ENCODE assay signal across 23 cellular contexts in genomic region chrX:9888953-9889470, GRCh38.
"Had no signal": no experiment of that assay in that cellular context is flagged by ENCODE, and none has a peak within 500 bp of the region (broad histone marks: within the 10 kb centered on the region; RNA-seq: fewer than 3 reads in every experiment).

No MANE protein-coding gene starts in this region.

- H3K27ac Mint-ChIP-seq: activated CD8-positive, alpha-beta T cell treated with anti-CD3 and anti-CD28 coated beads, Interleukin-2, amount 10 ng/mL, durations not matched to agents 7 days and 5 days; activated naive CD4-positive, alpha-beta T cell treated with anti-CD3 and anti-CD28 coated beads, Interleukin-2, amount 50 U/mL, for 24 hours; activated T-cell treated with anti-CD3 and anti-CD28 coated beads, Interleukin-2, amount 50 U/mL, for 24 hours; activated T-helper 1 cell treated with anti-CD3 and anti-CD28 coated beads, Interleukin-12 subunit alpha, Interleukin-12 subunit beta, Interleukin-2, Interleukin-4 antibody, amounts not matched to agents 30 ng/mL and 10 ng/mL and 1 ng/mL, durations not matched to agents 14 hours and 24 hours and 36 hours; T-helper 17 cell; WTC11 had no signal

- H3K27me3 ChIP-seq: ascending aorta, cardiac muscle cell had no signal

- H3K36me3 ChIP-seq: ascending aorta, cardiac muscle cell had no signal

- H3K36me3 Mint-ChIP-seq: activated naive CD4-positive, alpha-beta T cell treated with anti-CD3 and anti-CD28 coated beads, Interleukin-2, amount 50 U/mL, for 24 hours had no signal

- ATAC-seq: activated CD8-positive, alpha-beta T cell treated with anti-CD3 and anti-CD28 coated beads, Interleukin-2, amount 10 ng/mL, durations not matched to agents 7 days and 5 days; T-helper 17 cell; WTC11 had no signal

- H3K9me3 Mint-ChIP-seq: activated naive CD4-positive, alpha-beta T cell treated with anti-CD3 and anti-CD28 coated beads, Interleukin-2, amount 50 U/mL, for 24 hours; activated T-cell treated with anti-CD3 and anti-CD28 coated beads, Interleukin-2, amount 50 U/mL, for 24 hours; activated T-helper 1 cell treated with anti-CD3 and anti-CD28 coated beads, Interleukin-12 subunit alpha, Interleukin-12 subunit beta, Interleukin-2, Interleukin-4 antibody, amounts not matched to agents 30 ng/mL and 10 ng/mL and 1 ng/mL, durations not matched to agents 14 hours and 24 hours and 36 hours; brain; WTC11 had no signal

- H3K27ac ChIP-seq: ascending aorta, cardiac muscle cell had no signal

- H3K4me3 ChIP-seq: ascending aorta, cardiac muscle cell had no signal

- DNase-seq: activated CD4-positive, alpha-beta T cell treated with anti-CD3 and anti-CD28 coated beads for 48 hours; activated CD4-positive, alpha-beta T cell treated with anti-CD3 and anti-CD28 coated beads, Interleukin-2, amount 50 U/mL, for 4 hours; activated CD4-positive, CD25-positive, alpha-beta regulatory T cell treated with anti-CD3 and anti-CD28 coated beads, Interleukin-2, amount 50 U/mL, for 72 hours; activated CD8-positive, alpha-beta T cell treated with anti-CD3 and anti-CD28 coated beads, Interleukin-2, amount 10 ng/mL, durations not matched to agents 7 days and 5 days; activated effector memory CD4-positive, alpha-beta T cell treated with Interleukin-2 at 50 U/mL for 16 hours; activated naive CD4-positive, alpha-beta T cell; activated T-cell treated with anti-CD3 and anti-CD28 coated beads, Interleukin-2, amount 50 U/mL, for 24 hours; amniotic stem cell; Kasumi-1; NCI-H1048; NCI-H1930; NCI-H345; NCI-H510A; NCI-H69; SHP77 treated with DMSO at 0.1 percent for 48 hours; T-helper 17 cell; T-helper 9 cell had no signal

- H3K4me3 Mint-ChIP-seq: activated CD8-positive, alpha-beta T cell treated with anti-CD3 and anti-CD28 coated beads, Interleukin-2, amount 10 ng/mL, durations not matched to agents 7 days and 5 days; activated naive CD4-positive, alpha-beta T cell treated with anti-CD3 and anti-CD28 coated beads, Interleukin-2, amount 50 U/mL, for 24 hours; activated T-cell treated with anti-CD3 and anti-CD28 coated beads, Interleukin-2, amount 50 U/mL, for 24 hours; activated T-helper 1 cell treated with anti-CD3 and anti-CD28 coated beads, Interleukin-12 subunit alpha, Interleukin-12 subunit beta, Interleukin-2, Interleukin-4 antibody, amounts not matched to agents 30 ng/mL and 10 ng/mL and 1 ng/mL, durations not matched to agents 14 hours and 24 hours and 36 hours; brain; T-helper 17 cell; WTC11 had no signal

- H3K4me1 Mint-ChIP-seq: activated naive CD4-positive, alpha-beta T cell treated with anti-CD3 and anti-CD28 coated beads, Interleukin-2, amount 50 U/mL, for 24 hours; T-helper 17 cell had no signal

- H3K27me3 Mint-ChIP-seq: activated naive CD4-positive, alpha-beta T cell treated with anti-CD3 and anti-CD28 coated beads, Interleukin-2, amount 50 U/mL, for 24 hours had no signal

- H3K4me1 ChIP-seq: ascending aorta had no signal

- H3K9me3 ChIP-seq: ascending aorta had no signal
